16 cellular contexts compared by ENCODE assay signal in genomic region chr9:133050142-133050541, GRCh38.
DNase-seq lines count a peak whose midpoint lies in the region.
"Had no signal": no experiment of that assay in that cellular context is flagged by ENCODE, and none has a peak within 500 bp of the region (broad histone marks: within the 10 kb centered on the region; RNA-seq: fewer than 3 reads in every experiment).

No MANE protein-coding gene starts in this region.

- peak; percentile 27 for DNase-seq in SHP77 treated with DMSO at 0.1 percent for 48 hours (lab: John Stamatoyannopoulos, UW)
- no peak for DNase-seq in SHP77 (lab: John Stamatoyannopoulos, UW)
- peak; percentile 60 for DNase-seq in brain pericyte (ENCODE audit: low read depth, low spot score)
- DNase-seq in midbrain (lab: John Stamatoyannopoulos, UW): peak; percentile 33
- DNase-seq in ecto neural progenitor cell (ENCODE audit: low spot score): no peak
- DNase-seq in AG20443 (ENCODE audit: low spot score): no peak
- DNase-seq in iPS-NIHi11 (ENCODE audit: low spot score): no peak
- no peak for DNase-seq in activated T-cell treated with anti-CD3 and anti-CD28 coated beads for 4 hours
- DNase-seq: activated CD4-positive, CD25-positive, alpha-beta regulatory T cell treated with anti-CD3 and anti-CD28 coated beads, Interleukin-2, amount 50 U/mL, for 72 hours; activated CD8-positive, alpha-beta memory T cell treated with anti-CD3 and anti-CD28 coated beads, Interleukin-2, amount 50 U/mL, for 4 hours; activated naive CD4-positive, alpha-beta T cell treated with anti-CD3 and anti-CD28 coated beads for 36 hours; CD8-positive, alpha-beta T cell; GF-D8; glutamatergic neuron; NCI-H187 treated with DMSO at 0.1 percent for 48 hours; RPMI8226 had no signal

Comparison
In these comparisons a context has a peak if more than half of its experiments do, and no peak if none do; other contexts are left out.
1. DNase-seq: peak in SHP77 treated with DMSO at 0.1 percent for 48 hours (single experiment), brain pericyte (single experiment) and midbrain (single experiment); none in SHP77 (0 of 2), ecto neural progenitor cell (single experiment), AG20443 (single experiment), iPS-NIHi11 (single experiment) and activated T-cell treated with anti-CD3 and anti-CD28 coated beads for 4 hours (single experiment).